1 cellular context compared by ENCODE assay signal in genomic region chr6:40414617-40415016, GRCh38.
TF ChIP-seq lines count a peak whose summit lies in the region.

No MANE protein-coding gene starts in this region.

TF ChIP-seq in K562, 482 proteins besides CTCF, POLR2A, EP300 and RAD21:
- TF ChIP-seq, protein P1, sequence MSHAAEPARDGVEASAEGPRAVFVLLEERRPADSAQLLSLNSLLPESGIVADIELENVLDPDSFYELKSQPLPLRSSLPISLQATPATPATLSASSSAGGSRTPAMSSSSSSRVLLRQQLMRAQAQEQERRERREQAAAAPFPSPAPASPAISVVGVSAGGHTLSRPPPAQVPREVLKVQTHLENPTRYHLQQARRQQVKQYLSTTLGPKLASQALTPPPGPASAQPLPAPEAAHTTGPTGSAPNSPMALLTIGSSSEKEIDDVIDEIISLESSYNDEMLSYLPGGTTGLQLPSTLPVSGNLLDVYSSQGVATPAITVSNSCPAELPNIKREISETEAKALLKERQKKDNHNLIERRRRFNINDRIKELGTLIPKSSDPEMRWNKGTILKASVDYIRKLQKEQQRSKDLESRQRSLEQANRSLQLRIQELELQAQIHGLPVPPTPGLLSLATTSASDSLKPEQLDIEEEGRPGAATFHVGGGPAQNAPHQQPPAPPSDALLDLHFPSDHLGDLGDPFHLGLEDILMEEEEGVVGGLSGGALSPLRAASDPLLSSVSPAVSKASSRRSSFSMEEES (CRISPR knock-in tag; IDR thresholded peaks at IDR 0.05), result 0 out of 2 replicates have a peak, but pooled peaks have one; percentile 10
- no peak for TF ChIP-seq TAF15 (IDR thresholded peaks at IDR 0.05; ENCODE audit: low read depth, low read length)
- peak; percentile 46; the same call in 1 of the 2 replicates for TF ChIP-seq USF1 (CRISPR knock-in tag; IDR thresholded peaks at IDR 0.05)
- TF ChIP-seq USF2 (CRISPR knock-in tag; IDR thresholded peaks at IDR 0.05), result peak; percentile 67
- TF ChIP-seq VEZF1 (CRISPR knock-in tag; IDR thresholded peaks at IDR 0.05), result peak; percentile 26; the same call in 1 of the 2 replicates
- no peak for TF ChIP-seq ZBED1 (IDR thresholded peaks at IDR 0.05)
- no peak for TF ChIP-seq BRD9 (IDR thresholded peaks at IDR 0.05; ENCODE audit: low read depth, partially characterized antibody)
- TF ChIP-seq, protein P2, sequence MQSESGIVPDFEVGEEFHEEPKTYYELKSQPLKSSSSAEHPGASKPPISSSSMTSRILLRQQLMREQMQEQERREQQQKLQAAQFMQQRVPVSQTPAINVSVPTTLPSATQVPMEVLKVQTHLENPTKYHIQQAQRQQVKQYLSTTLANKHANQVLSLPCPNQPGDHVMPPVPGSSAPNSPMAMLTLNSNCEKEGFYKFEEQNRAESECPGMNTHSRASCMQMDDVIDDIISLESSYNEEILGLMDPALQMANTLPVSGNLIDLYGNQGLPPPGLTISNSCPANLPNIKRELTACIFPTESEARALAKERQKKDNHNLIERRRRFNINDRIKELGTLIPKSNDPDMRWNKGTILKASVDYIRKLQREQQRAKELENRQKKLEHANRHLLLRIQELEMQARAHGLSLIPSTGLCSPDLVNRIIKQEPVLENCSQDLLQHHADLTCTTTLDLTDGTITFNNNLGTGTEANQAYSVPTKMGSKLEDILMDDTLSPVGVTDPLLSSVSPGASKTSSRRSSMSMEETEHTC (IDR thresholded peaks at IDR 0.05), result no peak
- no peak for TF ChIP-seq ZNF764 (CRISPR knock-in tag; IDR thresholded peaks at IDR 0.05; ENCODE audit: low read depth)
- no peak for TF ChIP-seq HOXB6 (CRISPR knock-in tag; IDR thresholded peaks at IDR 0.05; ENCODE audit: borderline replicate concordance)
- no peak for TF ChIP-seq BACH1 (tag; IDR thresholded peaks at IDR 0.05)
- TF ChIP-seq, protein P3, sequence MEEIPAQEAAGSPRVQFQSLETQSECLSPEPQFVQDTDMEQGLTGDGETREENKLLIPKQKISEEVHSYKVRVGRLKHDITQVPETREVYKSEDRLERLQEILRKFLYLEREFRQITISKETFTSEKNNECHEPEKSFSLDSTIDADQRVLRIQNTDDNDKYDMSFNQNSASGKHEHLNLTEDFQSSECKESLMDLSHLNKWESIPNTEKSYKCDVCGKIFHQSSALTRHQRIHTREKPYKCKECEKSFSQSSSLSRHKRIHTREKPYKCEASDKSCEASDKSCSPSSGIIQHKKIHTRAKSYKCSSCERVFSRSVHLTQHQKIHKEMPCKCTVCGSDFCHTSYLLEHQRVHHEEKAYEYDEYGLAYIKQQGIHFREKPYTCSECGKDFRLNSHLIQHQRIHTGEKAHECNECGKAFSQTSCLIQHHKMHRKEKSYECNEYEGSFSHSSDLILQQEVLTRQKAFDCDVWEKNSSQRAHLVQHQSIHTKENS (CRISPR knock-in tag; IDR thresholded peaks at IDR 0.05), result no peak
- no peak for TF ChIP-seq ZNF717 (CRISPR knock-in tag; IDR thresholded peaks at IDR 0.05)
- no peak for TF ChIP-seq NEUROD1 (IDR thresholded peaks at IDR 0.05; ENCODE audit: borderline replicate concordance, low read depth, low read length, partially characterized antibody)
- TF ChIP-seq SRSF7 (optimal IDR thresholded peaks at IDR 0.05; ENCODE audit: low read depth, low read length), result no peak
- no peak for TF ChIP-seq HDGF (IDR thresholded peaks at IDR 0.05)
- no peak for TF ChIP-seq MEF2D (tag; conservative IDR thresholded peaks at IDR 0.05; ENCODE audit: low read depth)
- no peak for TF ChIP-seq ZFP91 (CRISPR knock-in tag; IDR thresholded peaks at IDR 0.05)
- TF ChIP-seq TRIM25 (IDR thresholded peaks at IDR 0.05; ENCODE audit: borderline replicate concordance), result no peak
- TF ChIP-seq BHLHE40 (IDR thresholded peaks at IDR 0.05; ENCODE audit: low read length), result no peak
